ENCODE assay signal across 22 cellular contexts in genomic region chr1:1168451-1169411, GRCh38. TPM values are rescaled to one million over a fixed set of nuclear protein-coding genes. Genes with fewer than 3 reads are reported as not detected.
A peak's percentile ranks its signal among the peaks of the same experiment; 100 is the strongest.
DNase-seq lines count a peak whose midpoint lies in the region; ATAC-seq, FAIRE-seq and TF ChIP-seq lines count a peak whose summit lies in the region.
"Had no signal": no experiment of that assay in that cellular context is flagged by ENCODE, and none has a peak within 500 bp of the region (broad histone marks: within the 10 kb centered on the region; RNA-seq: fewer than 3 reads in every experiment).

No MANE protein-coding gene starts in this region.

- no peak overlapping the region for H3K4ac ChIP-seq in H1 (replicated peaks; ENCODE audit: insufficient read length, low read depth, low read length)

- intact Hi-C loops in psoas muscle (cut with DNase I) (no loop called here), breast epithelium (cut with DNase I; ENCODE audit: low total_unique reads) (no loop called here)

- no peak overlapping the region for H2AK5ac ChIP-seq in H1 (ENCODE audit: low read depth, low read length)

- no peak for TF ChIP-seq RAD21 in H1 (IDR thresholded peaks at IDR 0.05 in 1 of 2, conservative IDR thresholded peaks at IDR 0.05 in 1 of 2; ENCODE audit: low read depth in 2 of 2, low read length in 2 of 2)

- H2BK15ac ChIP-seq in H1 (ENCODE audit: low read length), result no peak overlapping the region

- CTCF ChIA-PET in H1 (lab: Charles Lee; ENCODE audit: partially characterized antibody), result interaction anchor here (1.1 to 1.8 kb wide), 3 partner anchors 46 to 106 kb away, joined by 3 to 7 read pairs (median 4); no protein-coding TSS in a partner anchor

- H3K36me3 ChIP-seq in H1 (ENCODE audit: control insufficient read depth in 2 of 4, insufficient read depth in 4 of 4, low read length in 3 of 4) (no peaks in the 10 kb centered on the region), psoas muscle (ENCODE audit: insufficient read depth in 1 of 2, low read depth in 1 of 2) (no peaks in the 10 kb centered on the region), breast epithelium (no peaks in the 10 kb centered on the region)
- H3K36me3 ChIP-seq: heart right ventricle had no signal

- no peak overlapping the region; the same call in 1 of the 2 replicates for H4K8ac ChIP-seq in H1 (ENCODE audit: extremely low read depth, insufficient read depth, low read length)

- no peak for TF ChIP-seq EP300 in H1 (IDR thresholded peaks at IDR 0.05; ENCODE audit: borderline replicate concordance in 1 of 2, low read depth in 2 of 2, low read length in 2 of 2)

- no peak overlapping the region for H3K23ac ChIP-seq in H1 (ENCODE audit: insufficient read length)

- no peak overlapping the region for H2AFZ ChIP-seq in H1 (ENCODE audit: low read length)
- H2AFZ ChIP-seq: GM23248 had no signal

- no peak overlapping the region for H3K18ac ChIP-seq in H1 (ENCODE audit: extremely low read depth, low read length)

- FAIRE-seq in H1 (lab: Jason Lieb, UNC), result no peak
- FAIRE-seq: GM18507 had no signal

- H3K27ac ChIP-seq in H1 (ENCODE audit: low read depth, low read length) (no peak overlapping the region), psoas muscle (no peak overlapping the region), breast epithelium (no peak overlapping the region)
- H3K27ac ChIP-seq: C4-2B, GM23248, heart right ventricle, HL-60, upper lobe of left lung had no signal

- DNase-seq in NCI-H82 (lab: John Stamatoyannopoulos, UW), result peak; percentile 29
- no peak for DNase-seq in NCI-H82 treated with DMSO at 0.1 percent for 48 hours (lab: John Stamatoyannopoulos, UW; ENCODE audit: unreplicated experiment)
- peak in 1 of 2 experiments; percentile 46 for DNase-seq in H1 (ENCODE audit: low read depth in 1 of 2, low spot score in 2 of 2)
- peak; percentile 9 to 40 for DNase-seq in psoas muscle
- DNase-seq in breast epithelium (ENCODE audit: low spot score in 2 of 2), result no peak
- no peak for DNase-seq in superior temporal gyrus (ENCODE audit: extremely low spot score)
- DNase-seq: 8988T; activated CD8-positive, alpha-beta memory T cell treated with anti-CD3 and anti-CD28 coated beads for 24 hours; activated naive CD8-positive, alpha-beta T cell treated with anti-CD3 and anti-CD28 coated beads, Interleukin-2, amount 50 U/mL, for 24 hours; DMS53; GM23248; MV-4-11; NCI-H2081; NCI-H510A; stimulated activated naive CD4-positive, alpha-beta T cell treated with Interleukin-2 at 50 U/mL for 16 hours; T-helper 2 cell had no signal

- H4K20me1 ChIP-seq in H1 (replicated peaks in 1 of 2; ENCODE audit: control insufficient read depth in 1 of 2, insufficient read depth in 2 of 2, low read length in 2 of 2), result no peaks in the 10 kb centered on the region

- H3K56ac ChIP-seq in H1 (replicated peaks; ENCODE audit: insufficient read length, low read depth, low read length), result no peak overlapping the region

- H4K5ac ChIP-seq in H1 (ENCODE audit: insufficient read length, low read depth, low read length), result no peak overlapping the region

- POLR2A ChIA-PET in H1 (lab: Charles Lee; ENCODE audit: partially characterized antibody), result interaction anchor here (1.0 to 1.2 kb wide), 2 partner anchors 17 to 74 kb away, joined by 3 read pairs; no protein-coding TSS in a partner anchor

- no peaks in the 10 kb centered on the region; a peak in 2 of 4 replicates for H3K79me2 ChIP-seq in H1 (ENCODE audit: control insufficient read depth in 1 of 2, insufficient read depth in 2 of 2, low read length in 2 of 2)

- peaks cover 0 to 33% (median 16%) of the 10 kb centered on the region in 4 experiments; a peak in 6 of 7 replicates for H3K4me1 ChIP-seq in H1 (replicated peaks in 1 of 4; ENCODE audit: control insufficient read depth in 3 of 4, insufficient read depth in 4 of 4, low read length in 3 of 4)
- H3K4me1 ChIP-seq in psoas muscle, result peaks cover 9% of the 10 kb centered on the region
- peaks cover 4 to 11% of the 10 kb centered on the region in 2 donors for H3K4me1 ChIP-seq in breast epithelium

- H3K9me3 ChIP-seq in H1 (ENCODE audit: insufficient read depth in 2 of 2, low read depth in 1 of 2, low read length in 1 of 2), result no peaks in the 10 kb centered on the region
- H3K9me3 ChIP-seq in psoas muscle, result no peaks in the 10 kb centered on the region
- no peaks in the 10 kb centered on the region for H3K9me3 ChIP-seq in breast epithelium
- H3K9me3 ChIP-seq: heart right ventricle, upper lobe of left lung had no signal

- H2BK5ac ChIP-seq in H1 (ENCODE audit: low read depth, low read length), result no peak overlapping the region

- no peaks in the 10 kb centered on the region; the same call in 1 of the 2 replicates for H3K79me1 ChIP-seq in H1 (ENCODE audit: low read depth, low read length)

- no peak overlapping the region for H3K9ac ChIP-seq in H1 (replicated peaks in 1 of 4; ENCODE audit: extremely low read depth in 1 of 4, low read depth in 3 of 4, low read length in 3 of 4)
- H3K9ac ChIP-seq: GM23248 had no signal

- H3K14ac ChIP-seq in H1 (ENCODE audit: insufficient read length), result no peak overlapping the region

- TF ChIP-seq CTCF in H1 (IDR thresholded peaks at IDR 0.05; ENCODE audit: control extremely low read depth in 1 of 3, insufficient read depth in 1 of 3, low read depth in 1 of 3, low read length in 3 of 3), result no peak
- TF ChIP-seq CTCF in psoas muscle (IDR thresholded peaks at IDR 0.05), result no peak
- no peak for TF ChIP-seq CTCF in breast epithelium (IDR thresholded peaks at IDR 0.05)

- H2BK20ac ChIP-seq in H1 (ENCODE audit: low read length), result no peak overlapping the region

- ATAC-seq in psoas muscle, result no peak
- ATAC-seq: activated naive CD8-positive, alpha-beta T cell treated with anti-CD3 and anti-CD28 coated beads, Interleukin-2, amount 50 U/mL, for 24 hours; heart right ventricle had no signal

- no peak overlapping the region for H3K4me2 ChIP-seq in H1 (ENCODE audit: insufficient read depth in 1 of 2, low read depth in 2 of 2, low read length in 2 of 2)

- no peak overlapping the region for H4K91ac ChIP-seq in H1 (replicated peaks; ENCODE audit: insufficient read length, low read length)

- H2BK12ac ChIP-seq in H1 (ENCODE audit: low read depth, low read length), result no peak overlapping the region

- TF ChIP-seq POLR2A in H1 (IDR thresholded peaks at IDR 0.05; ENCODE audit: control extremely low read depth in 1 of 2, low read depth in 2 of 2, low read length in 2 of 2) (no peak), breast epithelium (IDR thresholded peaks at IDR 0.05) (no peak)

- no peaks in the 10 kb centered on the region for H3K23me2 ChIP-seq in H1 (ENCODE audit: low read depth, low read length)

- no peak overlapping the region for H2BK120ac ChIP-seq in H1 (replicated peaks; ENCODE audit: low read depth, low read length)

- H3K27me3 ChIP-seq in H1 (replicated peaks in 1 of 4; ENCODE audit: control insufficient read depth in 3 of 4, extremely low read depth in 1 of 4, insufficient read depth in 3 of 4, low read length in 3 of 4) (0 out of 7 replicates have a peak, but pooled peaks cover 0 to 2% (median 0%) of the 10 kb centered on the region in 4 experiments), psoas muscle (ENCODE audit: insufficient read depth in 3 of 3, low read length in 2 of 3) (peaks cover 0 to 69% (median 16%) of the 10 kb centered on the region in 3 donors), breast epithelium (peaks cover 2 to 15% of the 10 kb centered on the region in 2 donors)

- H3K4me3 ChIP-seq in H1 (ENCODE audit: extremely low read depth in 1 of 4, insufficient read depth in 2 of 4, low read depth in 3 of 4, low read length in 4 of 4), result no peak overlapping the region
- H3K4me3 ChIP-seq in psoas muscle, result no peak overlapping the region
- H3K4me3 ChIP-seq in breast epithelium, result no peak overlapping the region
- H3K4me3 ChIP-seq: GM23248, heart right ventricle had no signal

- 94% methylated on average over 17 of the region's 37 CpGs; no CpG with 5 or more reads in 1 of the 2 experiments for WGBS in H1 (ENCODE audit: extremely low coverage in 1 of 2, insufficient coverage in 1 of 2, insufficient read length in 1 of 2, insufficient replicate concordance in 2 of 2, low coverage in 1 of 2, low lambda C conversion rate in 2 of 2, missing lambda C conversion rate in 1 of 2), 2 experiments
- WGBS in psoas muscle, 3 donors, result 80 to 82% (median 81%) methylated on average over 35 to 37 of the region's 37 CpGs

RNA-seq across cellular contexts. Expression of gene TTLL10, which starts 4.9 kb away (rescaled TPM):
- 1.6 and 1.7 TPM in 2 replicates for total RNA-seq in H1 (2021; fragmentation: NEBNext Ultra II Directional; extraction: Animal tissue kit (Norgen Biotek cat#: 25700))
- 1.1 and 2.0 TPM in 2 replicates for polyA plus RNA-seq in H1 (2011; rRNA removed)
- 1.0 TPM for polyA plus RNA-seq in H1 (2011; cell fraction: cytosol; rRNA removed)
- polyA plus RNA-seq in H1 (2011; cell fraction: nucleus; rRNA removed), result 3.8 TPM
- polyA plus RNA-seq in H1 (2012, experiment 1 of 2), result 0.94 to 4.7 TPM (median 1.1 TPM) in 4 replicates
- 0.24 TPM for polyA plus RNA-seq in H1 (2012, experiment 2 of 2)
- 0.73 TPM for polyA plus RNA-seq in H1 (2013, experiment 1 of 2)
- 0.55 TPM for polyA plus RNA-seq in H1 (2013, experiment 2 of 2)
- polyA minus RNA-seq in H1 (2011; rRNA and poly(A)+ RNA removed), result 0.51 and 1.3 TPM in 2 replicates
- not detected for polyA minus RNA-seq in H1 (2011; cell fraction: cytosol; rRNA and poly(A)+ RNA removed)
- 1.5 TPM for polyA minus RNA-seq in H1 (2011; cell fraction: nucleus; rRNA and poly(A)+ RNA removed)
- under 1 TPM in 1 of 4 donors, not detected in 3; 0.27 TPM for total RNA-seq in psoas muscle
- polyA plus RNA-seq in psoas muscle, result under 1 TPM; 0.03 to 0.10 (median 0.10) TPM
- total RNA-seq in breast epithelium, result under 1 TPM; 0.15 to 0.33 (median 0.16) TPM
- total RNA-seq: GM23248 had no signal
- polyA plus RNA-seq: GM23248 had no signal

RNA-seq across cellular contexts. Expression of gene TNFRSF18, which starts 37.7 kb away (rescaled TPM):
- 0.92 and 1.5 TPM in 2 replicates for total RNA-seq in H1 (2021; fragmentation: NEBNext Ultra II Directional; extraction: Animal tissue kit (Norgen Biotek cat#: 25700))
- polyA plus RNA-seq in H1 (2011; rRNA removed), result 2.5 and 2.7 TPM in 2 replicates
- 2.9 TPM for polyA plus RNA-seq in H1 (2011; cell fraction: cytosol; rRNA removed)
- 4.8 TPM for polyA plus RNA-seq in H1 (2011; cell fraction: nucleus; rRNA removed)
- 0.51 to 2.0 TPM (median 1.5 TPM) in 4 replicates for polyA plus RNA-seq in H1 (2012, experiment 1 of 2)
- 1.4 TPM for polyA plus RNA-seq in H1 (2012, experiment 2 of 2)
- polyA plus RNA-seq in H1 (2013, experiment 1 of 2), result 1.4 TPM
- polyA plus RNA-seq in H1 (2013, experiment 2 of 2), result 1.5 TPM
- not detected in 2 replicates for polyA minus RNA-seq in H1 (2011; rRNA and poly(A)+ RNA removed)
- not detected for polyA minus RNA-seq in H1 (2011; cell fraction: cytosol; rRNA and poly(A)+ RNA removed)
- not detected for polyA minus RNA-seq in H1 (2011; cell fraction: nucleus; rRNA and poly(A)+ RNA removed)
- under 1 TPM in 1 of 4 donors, not detected in 3; 0.27 TPM for total RNA-seq in psoas muscle
- under 1 TPM; 0.04 to 0.76 (median 0.13) TPM for polyA plus RNA-seq in psoas muscle
- 1 to 10 TPM in 2 of 3 donors, not detected in 1; 1.9 to 5.9 TPM for total RNA-seq in breast epithelium
- total RNA-seq: GM23248 had no signal
- polyA plus RNA-seq: GM23248 had no signal

RNA-seq across cellular contexts. Expression of gene TNFRSF4, which starts 45.2 kb away (rescaled TPM):
- not detected in 2 replicates for total RNA-seq in H1 (2021; fragmentation: NEBNext Ultra II Directional; extraction: Animal tissue kit (Norgen Biotek cat#: 25700))
- polyA plus RNA-seq in H1 (2011; rRNA removed) (0.06 TPM in 1 of 2 replicates, not detected in the other), psoas muscle (1 to 10 TPM; 1.7 to 3.8 (median 2.6) TPM)
- 0.14 TPM for polyA plus RNA-seq in H1 (2011; cell fraction: cytosol; rRNA removed)
- 0.19 TPM for polyA plus RNA-seq in H1 (2011; cell fraction: nucleus; rRNA removed)
- polyA plus RNA-seq in H1 (2012, experiment 1 of 2), result not detected in 4 replicates
- not detected for polyA plus RNA-seq in H1 (2012, experiment 2 of 2)
- polyA plus RNA-seq in H1 (2013, experiment 1 of 2), result not detected
- polyA plus RNA-seq in H1 (2013, experiment 2 of 2), result 0.07 TPM
- polyA minus RNA-seq in H1 (2011; rRNA and poly(A)+ RNA removed), result not detected in 2 replicates
- polyA minus RNA-seq in H1 (2011; cell fraction: cytosol; rRNA and poly(A)+ RNA removed), result not detected
- not detected for polyA minus RNA-seq in H1 (2011; cell fraction: nucleus; rRNA and poly(A)+ RNA removed)
- total RNA-seq in psoas muscle (1 to 10 TPM; 1.4 to 4.6 (median 3.7) TPM), breast epithelium (1 to 10 TPM in 2 of 3 donors, under 1 TPM in 1; 0.64 to 2.3 (median 1.6) TPM)
- total RNA-seq: GM23248, renal cortical epithelial cell had no signal
- polyA plus RNA-seq: GM23248 had no signal

RNA-seq across cellular contexts. Expression of gene C1orf159, which starts 52.8 kb away (rescaled TPM):
- total RNA-seq in H1 (2021; fragmentation: NEBNext Ultra II Directional; extraction: Animal tissue kit (Norgen Biotek cat#: 25700)), result 10.9 and 12.4 TPM in 2 replicates
- polyA plus RNA-seq in H1 (2011; rRNA removed) (10.0 and 15.7 TPM in 2 replicates), psoas muscle (1 to 10 TPM; 4.1 to 6.7 (median 4.3) TPM)
- polyA plus RNA-seq in H1 (2011; cell fraction: cytosol; rRNA removed), result 11.1 TPM
- polyA plus RNA-seq in H1 (2011; cell fraction: nucleus; rRNA removed), result 45.2 TPM
- polyA plus RNA-seq in H1 (2012, experiment 1 of 2), result 6.7 to 11.8 TPM (median 10.8 TPM) in 4 replicates
- 9.1 TPM for polyA plus RNA-seq in H1 (2012, experiment 2 of 2)
- polyA plus RNA-seq in H1 (2013, experiment 1 of 2), result 8.9 TPM
- polyA plus RNA-seq in H1 (2013, experiment 2 of 2), result 8.4 TPM
- polyA minus RNA-seq in H1 (2011; rRNA and poly(A)+ RNA removed), result 2.8 and 4.3 TPM in 2 replicates
- polyA minus RNA-seq in H1 (2011; cell fraction: cytosol; rRNA and poly(A)+ RNA removed), result 5.1 TPM
- polyA minus RNA-seq in H1 (2011; cell fraction: nucleus; rRNA and poly(A)+ RNA removed), result 14.2 TPM
- total RNA-seq in psoas muscle (1 to 10 TPM; 1.5 to 3.5 (median 2.6) TPM), breast epithelium (10 to 100 TPM in 2 of 3 donors, 1 to 10 TPM in 1; 6.9 to 24.0 (median 12.5) TPM)

Comparison
In these comparisons a context has a peak if more than half of its experiments do, and no peak if none do; other contexts are left out.
1. DNase-seq: peak in NCI-H82 (single experiment) and psoas muscle (2 of 2); none in NCI-H82 treated with DMSO at 0.1 percent for 48 hours (single experiment), breast epithelium (0 of 2) and superior temporal gyrus (single experiment).